In genomic region chr5:112958774-112959088, GRCh38 we compare ENCODE assay signal across 11 cellular contexts. TPM values are rescaled to one million over a fixed set of nuclear protein-coding genes. Genes with fewer than 3 reads are reported as not detected.
DNase-seq lines count a peak whose midpoint lies in the region; ATAC-seq and TF ChIP-seq lines count a peak whose summit lies in the region.
"Had no signal": no experiment of that assay in that cellular context is flagged by ENCODE, and none has a peak within 500 bp of the region (broad histone marks: within the 10 kb centered on the region; RNA-seq: fewer than 3 reads in every experiment).

No MANE protein-coding gene starts in this region.

- 0 out of 2 replicates have a peak overlapping the region, but pooled peaks have one; percentile 10 for H3K18ac ChIP-seq in IMR-90 (ENCODE audit: low read depth, low read length)

- H2BK5ac ChIP-seq in IMR-90 (ENCODE audit: low read depth, low read length, poor library complexity, severe bottlenecking): peak overlapping the region; percentile 14

- H3K4me2 ChIP-seq in IMR-90 (ENCODE audit: low read depth, low read length) (peak overlapping the region; percentile 55), skeletal muscle satellite cell (ENCODE audit: low read length) (peak overlapping the region; percentile 61)

- no peak for DNase-seq in IMR-90
- DNase-seq in coronary artery (ENCODE audit: low spot score): no peak
- no peak for DNase-seq in T-cell
- no peak for DNase-seq in NCI-H526 treated with DMSO at 0.1 percent for 48 hours (lab: John Stamatoyannopoulos, UW)
- DNase-seq: activated T-cell treated with anti-CD3 and anti-CD28 coated beads, Interleukin-2, amount 50 U/mL, for 48 hours; CD4-positive, alpha-beta memory T cell; effector CD8-positive, alpha-beta T cell had no signal

- in situ Hi-C loops in IMR-90 (cut with MboI; ENCODE audit: low sequenced_read_pairs): loop anchor here (25.0 kb wide), 1 partner anchor 396 kb away; no protein-coding TSS in a partner anchor

- H3K14ac ChIP-seq in IMR-90 (replicated peaks; ENCODE audit: low read depth, low read length): no peak overlapping the region

- no peak overlapping the region for H3K4me3 Mint-ChIP-seq in T-cell
- H3K4me3 Mint-ChIP-seq: CD4-positive, alpha-beta memory T cell; stimulated activated effector memory CD8-positive, alpha-beta T cell treated with anti-CD3 and anti-CD28 coated beads, Interleukin-12 subunit alpha, Interleukin-12 subunit beta, amount 100 ng/mL, for 72 hours had no signal

- POLR2A ChIA-PET in IMR-90 (lab: Charles Lee; ENCODE audit: unreplicated experiment) (interaction anchor here (1.0 kb wide), 1 partner anchor 18 kb away, joined by 3 read pairs; the partner anchor contains the start of gene DCP2), T-cell (lab: Charles Lee) (no interaction called here)

- H3K23ac ChIP-seq in IMR-90 (ENCODE audit: low read depth, low read length): no peak overlapping the region

- no peak overlapping the region for H4K5ac ChIP-seq in IMR-90 (ENCODE audit: low read depth, low read length)

- dilution Hi-C loops in IMR-90 (cut with HindIII; ENCODE audit: low sequenced_read_pairs, unreplicated experiment): no loop called here

- H3K36me3 ChIP-seq in IMR-90 (ENCODE audit: control insufficient read depth, insufficient read depth, low read length) (no peaks in the 10 kb centered on the region), skeletal muscle satellite cell (ENCODE audit: insufficient read depth, low read length) (no peaks in the 10 kb centered on the region)

- peaks cover 6 to 23% (median 18%) of the 10 kb centered on the region in 3 donors for H3K4me1 Mint-ChIP-seq in T-cell

- TF ChIP-seq CTCF in IMR-90 (conservative IDR thresholded peaks at IDR 0.05; ENCODE audit: low read depth, low read length) (no peak), coronary artery (IDR thresholded peaks at IDR 0.05) (no peak)

- CTCF ChIA-PET in IMR-90 (lab: Yijun Ruan, JAX) (no interaction called here), T-cell (lab: Charles Lee) (interaction anchor here (0.6 kb wide), 3 partner anchors 15 to 391 kb away, joined by 3 read pairs; no protein-coding TSS in a partner anchor)

- H3K9me3 ChIP-seq in IMR-90 (ENCODE audit: control insufficient read depth, insufficient read depth, low read length) (no peaks in the 10 kb centered on the region), skeletal muscle satellite cell (replicated peaks; ENCODE audit: low read length) (no peaks in the 10 kb centered on the region)

- peak; percentile 11 for ATAC-seq in GM19455 (IDR thresholded peaks at IDR 0.05; ENCODE audit: unreplicated experiment)
- no peak for ATAC-seq in IMR-90 (ENCODE audit: low read depth)
- ATAC-seq in HG03175 (IDR thresholded peaks at IDR 0.05; ENCODE audit: unreplicated experiment): no peak
- no peak for ATAC-seq in T-cell (replicated peaks in 1 of 4)

- H3K4ac ChIP-seq in IMR-90 (ENCODE audit: low read depth, low read length): no peak overlapping the region

- no peak for TF ChIP-seq POLR2A in IMR-90 (IDR thresholded peaks at IDR 0.05; ENCODE audit: low read depth, low read length)

- H3K27ac ChIP-seq in IMR-90 (ENCODE audit: insufficient read depth, low read length) (no peak overlapping the region), coronary artery (peak overlapping the region; percentile 4 to 42)

- no peak overlapping the region for H2BK20ac ChIP-seq in IMR-90 (ENCODE audit: low read depth, low read length)

- H3K9me3 Mint-ChIP-seq in T-cell: no peaks in the 10 kb centered on the region
- H3K9me3 Mint-ChIP-seq: CD4-positive, alpha-beta memory T cell; stimulated activated effector memory CD8-positive, alpha-beta T cell treated with anti-CD3 and anti-CD28 coated beads, Interleukin-12 subunit alpha, Interleukin-12 subunit beta, amount 100 ng/mL, for 72 hours had no signal

- no peak overlapping the region for H2AK5ac ChIP-seq in IMR-90 (ENCODE audit: low read depth, low read length)

- H3K27me3 Mint-ChIP-seq in T-cell: no peaks in the 10 kb centered on the region
- H3K27me3 Mint-ChIP-seq: CD4-positive, alpha-beta memory T cell had no signal

- no peak overlapping the region for H2BK15ac ChIP-seq in IMR-90 (ENCODE audit: low read depth, low read length)

- no peak overlapping the region for H4K91ac ChIP-seq in IMR-90 (ENCODE audit: insufficient read depth, low read depth, low read length)

- H3K27ac Mint-ChIP-seq in T-cell: no peak overlapping the region
- H3K27ac Mint-ChIP-seq: CD4-positive, alpha-beta memory T cell; stimulated activated effector memory CD8-positive, alpha-beta T cell treated with anti-CD3 and anti-CD28 coated beads, Interleukin-12 subunit alpha, Interleukin-12 subunit beta, amount 100 ng/mL, for 72 hours had no signal

- H3K27me3 ChIP-seq in IMR-90 (ENCODE audit: control insufficient read depth, insufficient read depth, low read length) (no peaks in the 10 kb centered on the region), skeletal muscle satellite cell (ENCODE audit: control insufficient read depth, insufficient read depth, low read length) (peaks cover 6% of the 10 kb centered on the region)

- no peaks in the 10 kb centered on the region for H3K36me3 Mint-ChIP-seq in T-cell
- H3K36me3 Mint-ChIP-seq: CD4-positive, alpha-beta memory T cell; stimulated activated effector memory CD8-positive, alpha-beta T cell treated with anti-CD3 and anti-CD28 coated beads, Interleukin-12 subunit alpha, Interleukin-12 subunit beta, amount 100 ng/mL, for 72 hours had no signal

- intact Hi-C loops in IMR-90 (cut with micrococcal nuclease): no loop called here

- no peak overlapping the region for H3K9ac ChIP-seq in IMR-90 (ENCODE audit: low read depth, low read length)
- H3K9ac ChIP-seq in skeletal muscle satellite cell (ENCODE audit: low read depth, low read length): no peak overlapping the region

- H3K56ac ChIP-seq in IMR-90 (ENCODE audit: extremely low read depth, insufficient read depth, low read length): no peak overlapping the region

- no peak overlapping the region for H4K8ac ChIP-seq in IMR-90 (ENCODE audit: low read depth in 2 of 2, low read length in 2 of 2)

- no peaks in the 10 kb centered on the region for H3K79me1 ChIP-seq in IMR-90 (ENCODE audit: low read depth in 1 of 2, low read length in 2 of 2)

- no CpG with 5 or more reads among the region's 1 CpG for WGBS in IMR-90 (ENCODE audit: extremely low coverage in 2 of 2, insufficient read length in 1 of 2), 2 experiments

- H3K4me3 ChIP-seq in IMR-90 (ENCODE audit: insufficient read depth, low read depth, low read length) (no peak overlapping the region), coronary artery (peak overlapping the region; percentile 28), skeletal muscle satellite cell (ENCODE audit: low read length) (peak overlapping the region; percentile 26)

- peaks cover 6% of the 10 kb centered on the region for H3K9me1 ChIP-seq in IMR-90 (ENCODE audit: insufficient read depth, low read length)

- H4K20me1 ChIP-seq in IMR-90 (ENCODE audit: insufficient read depth, low read length): peaks cover 7% of the 10 kb centered on the region

- no peak overlapping the region for H2BK120ac ChIP-seq in IMR-90 (ENCODE audit: low read depth, low read length)

- no TSS peak for BruUV-seq in IMR-90 (replicated peaks; lab: Mats Ljungman, UMichigan)

- no peak overlapping the region for H2AFZ ChIP-seq in IMR-90 (replicated peaks; ENCODE audit: low read length, poor library complexity)

- TF ChIP-seq RAD21 in IMR-90 (IDR thresholded peaks at IDR 0.05; ENCODE audit: low read length): no peak

- H2AK9ac ChIP-seq in IMR-90 (replicated peaks; ENCODE audit: low read depth, low read length, poor library complexity): no peak overlapping the region

- H3K4me1 ChIP-seq in IMR-90 (ENCODE audit: control insufficient read depth, insufficient read depth, low read length) (peaks cover 17% of the 10 kb centered on the region), skeletal muscle satellite cell (ENCODE audit: control insufficient read depth, insufficient read depth, low read length) (peaks cover 48% of the 10 kb centered on the region)

TF ChIP-seq in IMR-90, 13 proteins besides CTCF, POLR2A, EP300 and RAD21 (continues in another document):
- TF ChIP-seq USF2 (IDR thresholded peaks at IDR 0.05; ENCODE audit: low read depth, low read length): no peak
- no peak for TF ChIP-seq RFX5 (IDR thresholded peaks at IDR 0.05; ENCODE audit: low read depth, low read length)
- TF ChIP-seq CHD1 (IDR thresholded peaks at IDR 0.05; ENCODE audit: low read depth, low read length): no peak
- no peak for TF ChIP-seq MAZ (IDR thresholded peaks at IDR 0.05; ENCODE audit: borderline replicate concordance, low read depth, low read length)
- no peak for TF ChIP-seq CEBPB (IDR thresholded peaks at IDR 0.05; ENCODE audit: low read depth, low read length)
- no peak for TF ChIP-seq RCOR1 (IDR thresholded peaks at IDR 0.05; ENCODE audit: insufficient replicate concordance, low read length)
- no peak for TF ChIP-seq BHLHE40 (IDR thresholded peaks at IDR 0.05; ENCODE audit: low read depth, low read length)
- TF ChIP-seq FOS (IDR thresholded peaks at IDR 0.05; ENCODE audit: low read depth, low read length): no peak

RNA-seq across cellular contexts. Expression of gene DCP2, which starts 17.9 kb away (rescaled TPM):
- 18.6 and 30.6 TPM in 2 replicates for total RNA-seq in IMR-90 (2012; rRNA removed)
- 6.2 and 6.9 TPM in 2 replicates for polyA plus RNA-seq in IMR-90 (2012; rRNA removed)
- polyA plus RNA-seq in IMR-90 (2012; cell fraction: cytosol; rRNA removed): 1.2 and 3.6 TPM in 2 replicates
- polyA plus RNA-seq in IMR-90 (2012; cell fraction: nucleus; rRNA removed; ENCODE audit: low replicate concordance): 3.2 and 4.9 TPM in 2 replicates
- 14.4 and 17.7 TPM in 2 replicates for total RNA-seq in skeletal muscle satellite cell (2012; rRNA removed)
- 10 to 100 TPM; 68.6 to 88.5 (median 71.9) TPM for total RNA-seq in T-cell

RNA-seq across cellular contexts. Expression of gene REEP5, which starts 36.7 kb away (rescaled TPM):
- total RNA-seq in IMR-90 (2012; rRNA removed) (49.3 and 70.3 TPM in 2 replicates), T-cell (10 to 100 TPM; 23.0 to 71.1 (median 53.2) TPM)
- 82.0 and 138 TPM in 2 replicates for polyA plus RNA-seq in IMR-90 (2012; rRNA removed)
- 66.1 and 66.5 TPM in 2 replicates for polyA plus RNA-seq in IMR-90 (2012; cell fraction: cytosol; rRNA removed)
- 16.5 and 39.0 TPM in 2 replicates for polyA plus RNA-seq in IMR-90 (2012; cell fraction: nucleus; rRNA removed; ENCODE audit: low replicate concordance)
- 31.7 and 51.8 TPM in 2 replicates for total RNA-seq in skeletal muscle satellite cell (2012; rRNA removed)
